Comparison of ENCODE assay signal across 8 cellular contexts in the genomic region with DNA sequence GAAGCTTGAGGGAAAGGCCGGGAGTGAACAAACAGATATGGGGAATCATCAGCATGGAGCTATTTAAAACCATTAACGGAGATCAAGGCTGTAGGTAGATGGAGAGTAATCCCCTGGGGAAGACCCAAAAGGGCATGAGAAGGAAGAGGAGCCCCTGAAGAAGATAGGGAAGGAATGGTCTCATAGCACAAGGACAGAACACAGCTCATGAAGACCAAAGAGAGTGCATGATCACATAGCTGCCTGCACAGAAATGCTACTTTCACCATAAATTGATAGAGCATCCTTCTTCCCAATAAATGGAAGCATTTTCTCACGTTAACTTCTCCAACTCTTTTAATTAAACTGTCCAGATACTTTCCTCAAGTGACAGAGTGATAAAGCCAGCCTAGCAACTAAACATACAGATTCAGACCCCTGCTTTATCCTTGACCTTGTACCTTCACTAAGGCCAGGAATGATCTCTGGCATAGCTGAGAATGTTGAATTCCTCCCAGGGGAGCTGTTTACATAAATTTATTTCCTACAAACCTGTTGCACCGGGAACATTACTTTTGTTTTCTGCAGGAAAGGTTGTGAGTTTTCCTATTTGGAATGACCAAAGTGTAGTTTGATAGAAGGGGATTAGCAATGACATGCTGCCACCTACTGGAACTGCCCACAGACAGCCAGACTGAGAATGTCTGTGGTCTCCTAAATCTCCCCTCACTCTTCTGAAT.
DNase-seq lines count a peak whose midpoint lies in the region; ATAC-seq and TF ChIP-seq lines count a peak whose summit lies in the region.

No MANE protein-coding gene starts in this region.

- no peaks in the 10 kb centered on the region for H3K9me3 ChIP-seq in T-helper 17 cell (ENCODE audit: control insufficient read depth, low read length, poor library complexity, severe bottlenecking)

- peaks cover 2% of the 10 kb centered on the region for H3K36me3 Mint-ChIP-seq in T-helper 17 cell (ENCODE audit: low read depth)

- H3K27ac Mint-ChIP-seq in T-helper 17 cell = no peak overlapping the region

- DNase-seq in COLO829 (ENCODE audit: low spot score) (peak; percentile 89), HK-2 (ENCODE audit: unreplicated experiment) (peak; percentile 12), RPMI7951 (ENCODE audit: low read depth) (peak; percentile 25), fibroblast of villous mesenchyme (ENCODE audit: low read depth) (peak; percentile 24), pulmonary artery endothelial cell (ENCODE audit: low read depth, low spot score) (peak; percentile 1), NOMO-1 treated with DMSO at 0.1 percent for 48 hours (lab: John Stamatoyannopoulos, UW; ENCODE audit: unreplicated experiment) (no peak), T-helper 17 cell (no peak)
- no peak for DNase-seq in stimulated activated CD4-positive, alpha-beta T cell treated with anti-CD3 and anti-CD28 coated beads, Interleukin-4, amount 100 ng/mL, for 24 hours

- no peak overlapping the region for H3K4me3 Mint-ChIP-seq in T-helper 17 cell

- peaks cover 7% of the 10 kb centered on the region for H3K4me1 Mint-ChIP-seq in T-helper 17 cell

- peak; percentile 67 for TF ChIP-seq CTCF in fibroblast of villous mesenchyme (IDR thresholded peaks at IDR 0.05; ENCODE audit: insufficient read depth, low read depth, low read length)

- H3K27me3 Mint-ChIP-seq in T-helper 17 cell = no peaks in the 10 kb centered on the region

- no peak overlapping the region for H3K4me3 ChIP-seq in fibroblast of villous mesenchyme (ENCODE audit: low read depth, low read length)

- no peak for ATAC-seq in T-helper 17 cell

Comparison
In these comparisons a context has a peak if more than half of its experiments do, and no peak if none do; other contexts are left out.
1. DNase-seq: peak in COLO829 (single experiment), HK-2 (single experiment), RPMI7951 (single experiment), fibroblast of villous mesenchyme (single experiment) and pulmonary artery endothelial cell (single experiment); none in stimulated activated CD4-positive, alpha-beta T cell treated with anti-CD3 and anti-CD28 coated beads, Interleukin-4, amount 100 ng/mL, for 24 hours (single experiment), NOMO-1 treated with DMSO at 0.1 percent for 48 hours (single experiment) and T-helper 17 cell (0 of 3).